In the genomic region with DNA sequence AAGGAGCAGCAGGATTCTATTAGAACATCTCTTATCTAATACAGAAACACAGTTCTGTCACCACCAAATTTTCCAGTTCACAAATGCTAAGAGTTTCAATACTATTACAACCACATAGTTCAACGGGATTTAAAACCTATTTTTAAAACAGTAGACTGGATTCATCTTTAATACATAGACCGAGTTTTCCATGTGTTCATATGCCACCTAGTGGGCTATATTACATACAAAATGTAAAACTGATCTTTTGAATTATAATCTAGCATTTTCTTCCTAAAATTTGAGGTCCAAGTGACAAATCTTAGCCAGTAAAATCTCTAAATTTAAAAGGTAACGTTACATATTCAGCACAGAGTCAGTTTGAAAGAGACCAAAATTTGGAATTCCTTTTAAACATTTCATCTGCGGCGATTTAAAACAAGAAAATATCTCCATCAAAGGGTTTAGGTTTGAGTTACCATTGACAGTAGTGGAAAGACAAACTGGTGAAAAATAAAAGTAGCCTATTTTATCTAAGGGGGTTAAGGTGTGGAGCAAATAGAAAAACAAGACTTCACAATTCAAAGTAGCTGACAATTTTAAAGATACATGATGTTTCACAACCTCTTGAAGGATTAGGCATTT, we compare ENCODE assay signal across 10 cellular contexts.
DNase-seq lines count a peak whose midpoint lies in the region; ATAC-seq and TF ChIP-seq lines count a peak whose summit lies in the region.
"Had no signal": no experiment of that assay in that cellular context is flagged by ENCODE, and none has a peak within 500 bp of the region (broad histone marks: within the 10 kb centered on the region; RNA-seq: fewer than 3 reads in every experiment).

No MANE protein-coding gene starts in this region.

- H3K4me3 Mint-ChIP-seq in endothelial cell (ENCODE audit: unreplicated experiment) (no peak overlapping the region), progenitor cell of endocrine pancreas (ENCODE audit: low read depth) (no peak overlapping the region)
- H3K4me3 Mint-ChIP-seq in effector memory CD8-positive, alpha-beta T cell: no peak overlapping the region
- H3K4me3 Mint-ChIP-seq: IgD-negative memory B cell had no signal

- no peaks in the 10 kb centered on the region for H3K9me3 Mint-ChIP-seq in endothelial cell (ENCODE audit: unreplicated experiment)
- H3K9me3 Mint-ChIP-seq in progenitor cell of endocrine pancreas (ENCODE audit: low read depth): no peaks in the 10 kb centered on the region
- peaks cover 0 to 6% of the 10 kb centered on the region in 2 donors for H3K9me3 Mint-ChIP-seq in effector memory CD8-positive, alpha-beta T cell
- H3K9me3 Mint-ChIP-seq: IgD-negative memory B cell had no signal

- H3K27me3 Mint-ChIP-seq in endothelial cell (ENCODE audit: unreplicated experiment) (no peaks in the 10 kb centered on the region), progenitor cell of endocrine pancreas (no peaks in the 10 kb centered on the region)
- H3K27me3 Mint-ChIP-seq in effector memory CD8-positive, alpha-beta T cell: no peaks in the 10 kb centered on the region
- H3K27me3 Mint-ChIP-seq: IgD-negative memory B cell had no signal

- DNase-seq in GM13976 (ENCODE audit: low spot score): peak; percentile 2
- peak; percentile 5 for DNase-seq in NCI-H460 (ENCODE audit: extremely low read depth, low read depth)
- no peak for DNase-seq in endothelial cell (ENCODE audit: low spot score)
- no peak for DNase-seq in progenitor cell of endocrine pancreas (ENCODE audit: low spot score, unreplicated experiment)
- DNase-seq in activated CD8-positive, alpha-beta memory T cell treated with anti-CD3 and anti-CD28 coated beads for 24 hours: no peak
- DNase-seq in effector memory CD8-positive, alpha-beta T cell: no peak
- DNase-seq in iPS-NIHi7 (ENCODE audit: extremely low spot score): no peak
- DNase-seq: hypothalamus had no signal

- H3K36me3 Mint-ChIP-seq in endothelial cell (ENCODE audit: low read depth, unreplicated experiment) (no peaks in the 10 kb centered on the region), progenitor cell of endocrine pancreas (ENCODE audit: insufficient read depth) (no peaks in the 10 kb centered on the region)
- no peaks in the 10 kb centered on the region for H3K36me3 Mint-ChIP-seq in effector memory CD8-positive, alpha-beta T cell (ENCODE audit: insufficient read depth)
- H3K36me3 Mint-ChIP-seq: IgD-negative memory B cell had no signal

- no peak for ATAC-seq in effector memory CD8-positive, alpha-beta T cell (replicated peaks)
- no peak for ATAC-seq in HG03342 (IDR thresholded peaks at IDR 0.05; ENCODE audit: unreplicated experiment)

- no peaks in the 10 kb centered on the region for H3K4me1 Mint-ChIP-seq in endothelial cell (ENCODE audit: unreplicated experiment)
- no peaks in the 10 kb centered on the region for H3K4me1 Mint-ChIP-seq in progenitor cell of endocrine pancreas (ENCODE audit: low read depth)
- no peaks in the 10 kb centered on the region for H3K4me1 Mint-ChIP-seq in effector memory CD8-positive, alpha-beta T cell (ENCODE audit: low read depth in 2 of 2)
- H3K4me1 Mint-ChIP-seq: IgD-negative memory B cell had no signal

- H3K27ac Mint-ChIP-seq in endothelial cell (ENCODE audit: unreplicated experiment): no peak overlapping the region
- no peak overlapping the region for H3K27ac Mint-ChIP-seq in progenitor cell of endocrine pancreas
- no peak overlapping the region for H3K27ac Mint-ChIP-seq in effector memory CD8-positive, alpha-beta T cell
- H3K27ac Mint-ChIP-seq: IgD-negative memory B cell had no signal

- TF ChIP-seq CTCF in GM13976 (IDR thresholded peaks at IDR 0.05; ENCODE audit: borderline replicate concordance, control extremely low read depth, extremely low read depth, insufficient read depth, missing control alignments) (no peak), endothelial cell (IDR thresholded peaks at IDR 0.05; ENCODE audit: unreplicated experiment) (peak; percentile 48), progenitor cell of endocrine pancreas (IDR thresholded peaks at IDR 0.05; ENCODE audit: unreplicated experiment) (peak; percentile 60)

- in situ Hi-C loops in GM13976 (cut with MboI; ENCODE audit: low sequenced_read_pairs, unreplicated experiment): no loop called here

Comparison
In these comparisons a context has a peak if more than half of its experiments do, and no peak if none do; other contexts are left out.
1. DNase-seq: peak in GM13976 (single experiment) and NCI-H460 (single experiment); none in endothelial cell (single experiment), progenitor cell of endocrine pancreas (single experiment), activated CD8-positive, alpha-beta memory T cell treated with anti-CD3 and anti-CD28 coated beads for 24 hours (single experiment), effector memory CD8-positive, alpha-beta T cell (0 of 3) and iPS-NIHi7 (single experiment).